Comparison of ENCODE assay signal across 20 cellular contexts in genomic region chr10:131271966-131272365, GRCh38. TPM values are rescaled to one million over a fixed set of nuclear protein-coding genes. Genes with fewer than 3 reads are reported as not detected.
DNase-seq lines count a peak whose midpoint lies in the region; ATAC-seq and TF ChIP-seq lines count a peak whose summit lies in the region.
"Had no signal": no experiment of that assay in that cellular context is flagged by ENCODE, and none has a peak within 500 bp of the region (broad histone marks: within the 10 kb centered on the region; RNA-seq: fewer than 3 reads in every experiment).

No MANE protein-coding gene starts in this region.

- no peak overlapping the region for H4K8ac ChIP-seq in neuronal stem cell (ENCODE audit: low read depth, low read length)

- ATAC-seq in right cardiac atrium = no peak
- no peak for ATAC-seq in GM21825 (IDR thresholded peaks at IDR 0.05; ENCODE audit: unreplicated experiment)
- ATAC-seq: CD8-positive, alpha-beta T cell; GM23338 had no signal

- no peak overlapping the region for H3K4me2 ChIP-seq in neuronal stem cell (ENCODE audit: insufficient read depth, low read length, poor library complexity, severe bottlenecking)
- H3K4me2 ChIP-seq: GM23338 had no signal

- no peaks in the 10 kb centered on the region for H3K4me1 ChIP-seq in right atrium auricular region
- no peaks in the 10 kb centered on the region for H3K4me1 ChIP-seq in right cardiac atrium (ENCODE audit: control insufficient read depth, insufficient read depth, low read length)
- H3K4me1 ChIP-seq in neuronal stem cell (ENCODE audit: control insufficient read depth in 2 of 2, insufficient read depth in 1 of 2, low read depth in 1 of 2, low read length in 2 of 2) = no peaks in the 10 kb centered on the region
- no peaks in the 10 kb centered on the region for H3K4me1 ChIP-seq in vagina

- H4K91ac ChIP-seq in neuronal stem cell (ENCODE audit: low read depth, low read length, poor library complexity) = no peak overlapping the region

- no peak overlapping the region for H2BK120ac ChIP-seq in neuronal stem cell (ENCODE audit: low read depth, low read length)

- H3K18ac ChIP-seq in neuronal stem cell (ENCODE audit: low read length) = no peak overlapping the region

- no peak overlapping the region for H2BK15ac ChIP-seq in neuronal stem cell (ENCODE audit: low read length)

- H3K9me3 ChIP-seq in right atrium auricular region (peaks cover 0 to 8% of the 10 kb centered on the region in 2 donors), right cardiac atrium (ENCODE audit: control insufficient read depth, low read length) (no peaks in the 10 kb centered on the region), neuronal stem cell (replicated peaks in 1 of 2; ENCODE audit: control insufficient read depth in 2 of 2, insufficient read depth in 1 of 2, low read depth in 1 of 2, low read length in 2 of 2) (no peaks in the 10 kb centered on the region), vagina (no peaks in the 10 kb centered on the region)

- no peaks in the 10 kb centered on the region for H3K27me3 ChIP-seq in right atrium auricular region
- no peaks in the 10 kb centered on the region for H3K27me3 ChIP-seq in right cardiac atrium (ENCODE audit: control insufficient read depth, insufficient read depth)
- H3K27me3 ChIP-seq in neuronal stem cell (ENCODE audit: control insufficient read depth in 3 of 3, insufficient read depth in 3 of 3, low read depth in 1 of 3, low read length in 3 of 3) = no peaks in the 10 kb centered on the region
- H3K27me3 ChIP-seq in vagina = no peaks in the 10 kb centered on the region
- H3K27me3 ChIP-seq: BLaER1 treated with 17β-estradiol and CSF1 and Interleukin-3, amounts not matched to agents 10 nM and 100 nM had no signal

- peak overlapping the region; percentile 30 for H3K9ac ChIP-seq in neuronal stem cell (ENCODE audit: low read depth, low read length, poor library complexity)
- H3K9ac ChIP-seq: BLaER1 treated with 17β-estradiol and CSF1 and Interleukin-3, amounts not matched to agents 10 nM and 100 nM had no signal

- TF ChIP-seq CTCF in right atrium auricular region (IDR thresholded peaks at IDR 0.05) (no peak), vagina (IDR thresholded peaks at IDR 0.05) (no peak)

- H3K23ac ChIP-seq in neuronal stem cell (ENCODE audit: low read depth, low read length, poor library complexity) = peak overlapping the region; percentile 14

- no peak overlapping the region for H3K4ac ChIP-seq in neuronal stem cell (ENCODE audit: low read length)

- H3K27ac ChIP-seq in right atrium auricular region = no peak overlapping the region
- no peak overlapping the region for H3K27ac ChIP-seq in right cardiac atrium (ENCODE audit: low read length)
- H3K27ac ChIP-seq in neuronal stem cell (replicated peaks; ENCODE audit: low read length) = no peak overlapping the region
- H3K27ac ChIP-seq in vagina = no peak overlapping the region
- H3K27ac ChIP-seq: BLaER1 treated with 17β-estradiol and CSF1 and Interleukin-3, amounts not matched to agents 10 nM and 100 nM had no signal

- no peak overlapping the region for H2BK12ac ChIP-seq in neuronal stem cell (ENCODE audit: low read length)

- H2AFZ ChIP-seq in neuronal stem cell (ENCODE audit: low read length) = no peak overlapping the region
- H2AFZ ChIP-seq: GM23338 had no signal

- TF ChIP-seq POLR2A in vagina (IDR thresholded peaks at IDR 0.05) = no peak

- H3K36me3 ChIP-seq in right atrium auricular region (no peaks in the 10 kb centered on the region), neuronal stem cell (replicated peaks in 1 of 2; ENCODE audit: control insufficient read depth in 2 of 2, insufficient read depth in 2 of 2, low read length in 2 of 2) (no peaks in the 10 kb centered on the region), vagina (no peaks in the 10 kb centered on the region)

- no peak overlapping the region for H2AK5ac ChIP-seq in neuronal stem cell (ENCODE audit: low read depth, low read length)

- H3K79me1 ChIP-seq in neuronal stem cell (ENCODE audit: low read depth, low read length) = peaks cover 1% of the 10 kb centered on the region

- DNase-seq in NCI-H146 (lab: John Stamatoyannopoulos, UW) (peak; percentile 44), NCI-H146 treated with DMSO at 0.1 percent for 48 hours (lab: John Stamatoyannopoulos, UW; ENCODE audit: unreplicated experiment) (no peak), right atrium auricular region (ENCODE audit: low spot score) (peak; percentile 43), right cardiac atrium (no peak), neuronal stem cell (ENCODE audit: low spot score) (no peak), vagina (ENCODE audit: extremely low spot score in 2 of 2) (peak; percentile 44 to 82), globus pallidus (ENCODE audit: low spot score) (no peak)
- DNase-seq: 8988T; CD8-positive, alpha-beta T cell; COR-L47; DMS 273 treated with DMSO at 0.1 percent for 48 hours; DMS79; GDM1; H9 had no signal

- H3K4me3 ChIP-seq in right atrium auricular region = no peak overlapping the region
- no peak overlapping the region for H3K4me3 ChIP-seq in right cardiac atrium (ENCODE audit: low read length)
- H3K4me3 ChIP-seq in neuronal stem cell (ENCODE audit: low read length in 2 of 2) = no peak overlapping the region
- H3K4me3 ChIP-seq in vagina = no peak overlapping the region
- H3K4me3 ChIP-seq: BLaER1 treated with 17β-estradiol and CSF1 and Interleukin-3, amounts not matched to agents 10 nM and 100 nM; GM23338 had no signal

- 81% methylated on average over 12 of the region's 12 CpGs for WGBS in right cardiac atrium
- no CpG with 5 or more reads among the region's 12 CpGs for WGBS in neuronal stem cell (ENCODE audit: extremely low coverage in 2 of 2, insufficient read length in 2 of 2, insufficient replicate concordance in 1 of 2), 2 donors

- intact Hi-C loops in right cardiac atrium (cut with DNase I) = no loop called here
- intact Hi-C loops in vagina (cut with DNase I) = no loop called here

- peak overlapping the region; percentile 78 for H3K14ac ChIP-seq in neuronal stem cell (ENCODE audit: low read length)

- no peak overlapping the region for H2BK5ac ChIP-seq in neuronal stem cell (ENCODE audit: low read length)

RNA-seq across cellular contexts. Expression of gene TCERG1L, which starts 39.6 kb away (rescaled TPM):
- under 1 TPM in 1 of 2 donors, not detected in 1; 0.12 TPM for total RNA-seq in right atrium auricular region
- total RNA-seq in right cardiac atrium = not detected
- polyA plus RNA-seq in right cardiac atrium = not detected
- 1.6 TPM for polyA plus RNA-seq in neuronal stem cell (2013, experiment 1 of 2)
- polyA plus RNA-seq in neuronal stem cell (2013, experiment 2 of 2) = 1.3 TPM
- total RNA-seq in vagina = not detected
- total RNA-seq: Daoy, HT-29 had no signal
- polyA plus RNA-seq: AG04450 had no signal

Comparison
In these comparisons a context has a peak if more than half of its experiments do, and no peak if none do; other contexts are left out.
1. DNase-seq: peak in NCI-H146 (single experiment), right atrium auricular region (single experiment) and vagina (2 of 2); none in NCI-H146 treated with DMSO at 0.1 percent for 48 hours (single experiment), right cardiac atrium (0 of 3), neuronal stem cell (single experiment) and globus pallidus (single experiment).